8 cellular contexts compared by ENCODE assay signal in genomic region chr2:144323946-144324345, GRCh38.
DNase-seq lines count a peak whose midpoint lies in the region; ATAC-seq, FAIRE-seq and TF ChIP-seq lines count a peak whose summit lies in the region.

No MANE protein-coding gene starts in this region.

- POLR2A ChIA-PET in Caco-2 (lab: Charles Lee), result interaction anchor here (0.6 kb wide), 1 partner anchor 10 kb away, joined by 3 read pairs; no protein-coding TSS in a partner anchor

- H3F3A ChIP-seq in DOHH2 (ENCODE audit: control insufficient read depth, insufficient read depth), result peaks cover 11% of the 10 kb centered on the region

- no TSS peak for BruUV-seq in Caco-2 (replicated peaks; lab: Mats Ljungman, UMichigan)

- no peaks in the 10 kb centered on the region for H3K9me3 Mint-ChIP-seq in astrocyte (ENCODE audit: unreplicated experiment)
- no peaks in the 10 kb centered on the region for H3K9me3 Mint-ChIP-seq in Caco-2 (ENCODE audit: unreplicated experiment)

- H2AFZ ChIP-seq in astrocyte (ENCODE audit: low read depth, low read length), result no peak overlapping the region

- intact Hi-C loops in Caco-2 (cut with micrococcal nuclease; ENCODE audit: unreplicated experiment), result no loop called here

- FAIRE-seq in astrocyte (lab: Jason Lieb, UNC), result no peak

- H3K27me3 Mint-ChIP-seq in astrocyte (ENCODE audit: low read depth, unreplicated experiment), result no peaks in the 10 kb centered on the region
- no peaks in the 10 kb centered on the region for H3K27me3 Mint-ChIP-seq in Caco-2 (ENCODE audit: insufficient read depth, unreplicated experiment)

- H3K36me3 Mint-ChIP-seq in astrocyte (ENCODE audit: low read depth, unreplicated experiment), result peaks cover 7% of the 10 kb centered on the region
- no peaks in the 10 kb centered on the region for H3K36me3 Mint-ChIP-seq in Caco-2 (ENCODE audit: insufficient read depth, unreplicated experiment)

- CTCF ChIA-PET in Caco-2 (lab: Charles Lee), result no interaction called here

- DNase-seq in astrocyte (ENCODE audit: low read depth) (peak; percentile 4), NCI-H2196 (lab: John Stamatoyannopoulos, UW; ENCODE audit: unreplicated experiment) (no peak), Caco-2 (no peak), brain microvascular endothelial cell (no peak)
- no peak for DNase-seq in NK-92 treated with Interleukin-12 subunit alpha and Interleukin-12 subunit beta, amount 100 ng/mL, for 24 hours (lab: John Stamatoyannopoulos, UW)

- peaks cover 35% of the 10 kb centered on the region for H3K4me1 Mint-ChIP-seq in astrocyte (ENCODE audit: low read depth, unreplicated experiment)
- peaks cover 11% of the 10 kb centered on the region for H3K4me1 Mint-ChIP-seq in Caco-2 (ENCODE audit: low read depth, unreplicated experiment)

- no peaks in the 10 kb centered on the region for H3K9me2 ChIP-seq in DOHH2 (replicated peaks; ENCODE audit: control insufficient read depth, low read length)

- peaks cover 98% of the 10 kb centered on the region for H3K79me2 ChIP-seq in DOHH2 (ENCODE audit: control insufficient read depth, low read length)
- peaks cover 30% of the 10 kb centered on the region for H3K79me2 ChIP-seq in astrocyte (ENCODE audit: insufficient read depth, low read length)

- H3K4me3 Mint-ChIP-seq in astrocyte (ENCODE audit: unreplicated experiment), result no peak overlapping the region
- no peak overlapping the region for H3K4me3 Mint-ChIP-seq in Caco-2 (ENCODE audit: unreplicated experiment)

- in situ Hi-C loops in brain microvascular endothelial cell (cut with HindIII; ENCODE audit: low pct_ligation_motif_present, low sequenced_read_pairs), result no loop called here

- no peak overlapping the region for H3K9ac ChIP-seq in astrocyte (ENCODE audit: low read length)

- H4K20me1 ChIP-seq in DOHH2 (ENCODE audit: control insufficient read depth, insufficient read depth, low read depth, low read length) (no peaks in the 10 kb centered on the region), astrocyte (ENCODE audit: insufficient read depth, low read length) (no peaks in the 10 kb centered on the region)

- H3K4me2 ChIP-seq in DOHH2 (ENCODE audit: low read length), result peak overlapping the region; percentile 86
- H3K4me2 ChIP-seq in astrocyte (ENCODE audit: low read length), result no peak overlapping the region

- H3K36me3 ChIP-seq in DOHH2 (ENCODE audit: control insufficient read depth, low read length), result peaks cover 36% of the 10 kb centered on the region
- no peaks in the 10 kb centered on the region for H3K36me3 ChIP-seq in astrocyte (ENCODE audit: insufficient read depth, low read length)
- H3K36me3 ChIP-seq in Caco-2 (ENCODE audit: control insufficient read depth, insufficient read depth, low read length), result no peaks in the 10 kb centered on the region
- H3K36me3 ChIP-seq in brain microvascular endothelial cell (replicated peaks), result no peaks in the 10 kb centered on the region

- TF ChIP-seq CTCF in DOHH2 (IDR thresholded peaks at IDR 0.05; ENCODE audit: low read depth, low read length, poor library complexity, severe bottlenecking) (no peak), astrocyte (IDR thresholded peaks at IDR 0.05; ENCODE audit: insufficient read depth, low read depth, low read length) (no peak), Caco-2 (IDR thresholded peaks at IDR 0.05; ENCODE audit: insufficient read depth in 1 of 2, low read depth in 1 of 2, low read length in 1 of 2, severe bottlenecking in 1 of 2, unreplicated experiment in 1 of 2) (no peak), brain microvascular endothelial cell (IDR thresholded peaks at IDR 0.05; ENCODE audit: low read depth, low read length, missing control alignments) (no peak)

- H3K4me1 ChIP-seq in DOHH2 (ENCODE audit: control insufficient read depth, low read length) (peaks cover 74% of the 10 kb centered on the region), astrocyte (ENCODE audit: insufficient read depth, low read length) (peaks cover 12% of the 10 kb centered on the region), Caco-2 (no peaks in the 10 kb centered on the region; the same call in 1 of the 2 replicates)

- peak overlapping the region; percentile 34 for H3K27ac Mint-ChIP-seq in astrocyte (ENCODE audit: unreplicated experiment)
- H3K27ac Mint-ChIP-seq in Caco-2 (ENCODE audit: unreplicated experiment), result no peak overlapping the region

- H3K4me3 ChIP-seq in DOHH2 (ENCODE audit: low read length), result peak overlapping the region; percentile 68
- H3K4me3 ChIP-seq in astrocyte (ENCODE audit: insufficient read depth, low read depth, low read length), result no peak overlapping the region
- H3K4me3 ChIP-seq in Caco-2 (ENCODE audit: low read depth, low read length), result no peak overlapping the region
- H3K4me3 ChIP-seq in brain microvascular endothelial cell (ENCODE audit: low read depth, low read length), result no peak overlapping the region

- H3K27ac ChIP-seq in DOHH2 (ENCODE audit: low read depth, low read length) (peak overlapping the region; percentile 80), astrocyte (ENCODE audit: low read depth, low read length) (no peak overlapping the region), brain microvascular endothelial cell (no peak overlapping the region)

- H3K9me3 ChIP-seq in DOHH2 (ENCODE audit: control insufficient read depth, insufficient read depth, low read length), result peaks cover 14% of the 10 kb centered on the region
- no peaks in the 10 kb centered on the region for H3K9me3 ChIP-seq in astrocyte (ENCODE audit: insufficient read depth, low read depth, low read length)
- no peaks in the 10 kb centered on the region for H3K9me3 ChIP-seq in Caco-2

- no peaks in the 10 kb centered on the region for H3K27me3 ChIP-seq in DOHH2 (ENCODE audit: control insufficient read depth, low read length)
- H3K27me3 ChIP-seq in astrocyte (ENCODE audit: insufficient read depth, low read length), result no peaks in the 10 kb centered on the region
- no peaks in the 10 kb centered on the region for H3K27me3 ChIP-seq in Caco-2 (replicated peaks; ENCODE audit: control insufficient read depth, insufficient read depth, low read length)
- H3K27me3 ChIP-seq in brain microvascular endothelial cell (replicated peaks), result no peaks in the 10 kb centered on the region

- peak; percentile 50 for ATAC-seq in GM19397 (IDR thresholded peaks at IDR 0.05; ENCODE audit: unreplicated experiment)
- ATAC-seq in HG03196 (IDR thresholded peaks at IDR 0.05; ENCODE audit: unreplicated experiment), result peak; percentile 47
